ENCODE assay signal across 8 cellular contexts in the genomic region with DNA sequence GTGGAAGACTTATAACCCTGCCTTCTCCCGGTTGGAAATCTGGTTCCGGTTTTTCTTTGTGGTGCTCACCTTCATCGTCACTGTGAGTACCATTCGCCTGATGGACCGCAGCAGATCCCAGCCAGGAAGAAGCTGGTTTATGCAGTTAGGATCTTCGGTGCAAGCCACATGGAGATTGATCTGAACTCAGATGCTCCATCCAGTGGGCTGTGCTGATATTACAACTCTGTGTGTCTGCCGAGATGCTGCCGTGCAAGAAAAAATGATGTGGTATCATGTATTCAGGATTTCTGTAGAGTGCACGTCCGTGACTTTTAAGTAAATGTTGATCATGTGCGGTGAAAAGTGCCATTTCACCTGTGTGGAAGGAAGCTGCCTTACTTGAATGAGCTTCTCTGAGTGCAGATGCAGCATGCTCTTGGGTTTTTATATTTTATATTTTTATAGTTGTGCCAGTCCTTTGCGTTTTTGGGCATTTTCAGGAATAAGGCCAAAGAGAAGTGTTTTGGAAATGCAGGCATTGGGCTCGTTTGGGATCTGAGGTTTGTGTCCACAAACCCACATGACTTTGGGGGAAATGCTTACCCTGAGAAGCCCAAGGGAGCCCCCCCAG. TPM values are rescaled to one million over a fixed set of nuclear protein-coding genes. Genes with fewer than 3 reads are reported as not detected.
A peak's percentile ranks its signal among the peaks of the same experiment; 100 is the strongest.
DNase-seq lines count a peak whose midpoint lies in the region; ATAC-seq and TF ChIP-seq lines count a peak whose summit lies in the region.

No MANE protein-coding gene starts in this region.

- H3K4me3 Mint-ChIP-seq in type B pancreatic cell, result no peak overlapping the region

- peaks cover 10% of the 10 kb centered on the region for H3K36me3 Mint-ChIP-seq in type B pancreatic cell

- H3K27me3 ChIP-seq in foreskin keratinocyte, result no peaks in the 10 kb centered on the region

- H3K27ac ChIP-seq in foreskin keratinocyte, result no peak overlapping the region

- DNase-seq in DMS153 treated with DMSO at 0.1 percent for 48 hours (lab: John Stamatoyannopoulos, UW; ENCODE audit: unreplicated experiment) (peak; percentile 12), KBM-7 (peak; percentile 74), RKO (ENCODE audit: low spot score) (peak; percentile 65), foreskin keratinocyte (peak; percentile 21 to 41), occipital lobe (lab: John Stamatoyannopoulos, UW) (peak; percentile 51), type B pancreatic cell (ENCODE audit: extremely low spot score, unreplicated experiment) (peak; percentile 73)
- peak; percentile 7 for DNase-seq in activated effector memory CD4-positive, alpha-beta T cell treated with Interleukin-2 at 50 U/mL for 16 hours

- no peaks in the 10 kb centered on the region for H3K27me3 Mint-ChIP-seq in type B pancreatic cell

- in situ Hi-C loops in KBM-7 (cut with MboI; ENCODE audit: low pct_unique_long_range_greater_than_20kb, low sequenced_read_pairs), result no loop called here

- no peaks in the 10 kb centered on the region for H3K4me1 Mint-ChIP-seq in type B pancreatic cell (ENCODE audit: unreplicated experiment)

- no peaks in the 10 kb centered on the region for H3K4me1 ChIP-seq in foreskin keratinocyte

- no peaks in the 10 kb centered on the region for H3K9me3 Mint-ChIP-seq in type B pancreatic cell

- ATAC-seq in foreskin keratinocyte (peak; percentile 62), GM21360 (IDR thresholded peaks at IDR 0.05; ENCODE audit: unreplicated experiment) (no peak)

- no peak overlapping the region for H3K27ac Mint-ChIP-seq in type B pancreatic cell

- TF ChIP-seq CTCF in foreskin keratinocyte (conservative IDR thresholded peaks at IDR 0.05) (peak; percentile 71), type B pancreatic cell (conservative IDR thresholded peaks at IDR 0.05) (peak; percentile 89)

RNA-seq across cellular contexts. Expression of a gene that starts 39.2 kb away (rescaled TPM):
- 114 and 123 TPM in 2 replicates for total RNA-seq in foreskin keratinocyte
- polyA plus RNA-seq in foreskin keratinocyte, result 208 and 222 TPM in 2 replicates
- total RNA-seq in occipital lobe, result 75.6 TPM
- total RNA-seq in type B pancreatic cell (ENCODE audit: low replicate concordance), result 138 and 149 TPM in 2 replicates

RNA-seq across cellular contexts. Expression of a gene that starts 44.5 kb away (rescaled TPM):
- total RNA-seq in foreskin keratinocyte (0.95 and 1.1 TPM in 2 replicates), occipital lobe (2.0 TPM), type B pancreatic cell (ENCODE audit: low replicate concordance) (2.2 and 2.8 TPM in 2 replicates)
- polyA plus RNA-seq in foreskin keratinocyte, result 0.80 and 1.0 TPM in 2 replicates

RNA-seq across cellular contexts. Expression of a gene that starts 45.5 kb away (rescaled TPM):
- total RNA-seq in foreskin keratinocyte (29.5 and 32.8 TPM in 2 replicates), occipital lobe (80.3 TPM), type B pancreatic cell (ENCODE audit: low replicate concordance) (26.3 and 26.5 TPM in 2 replicates)
- polyA plus RNA-seq in foreskin keratinocyte, result 8.0 and 8.7 TPM in 2 replicates

Comparison
In these comparisons a context has a peak if more than half of its experiments do, and no peak if none do; other contexts are left out.
1. DNase-seq: peak in every context shown above with its lines; median percentile 74 in KBM-7; 73 in type B pancreatic cell; 65 in RKO; 51 in occipital lobe; 31 in foreskin keratinocyte; 12 in DMS153 treated with DMSO at 0.1 percent for 48 hours; 7 in activated effector memory CD4-positive, alpha-beta T cell treated with Interleukin-2 at 50 U/mL for 16 hours.